17 cellular contexts compared by ENCODE assay signal in genomic region chr2:28347193-28347592, GRCh38. TPM values are rescaled to one million over a fixed set of nuclear protein-coding genes. Genes with fewer than 3 reads are reported as not detected.
DNase-seq lines count a peak whose midpoint lies in the region; ATAC-seq, FAIRE-seq and TF ChIP-seq lines count a peak whose summit lies in the region.
"Had no signal": no experiment of that assay in that cellular context is flagged by ENCODE, and none has a peak within 500 bp of the region (broad histone marks: within the 10 kb centered on the region; RNA-seq: fewer than 3 reads in every experiment).

No MANE protein-coding gene starts in this region.

- no peaks in the 10 kb centered on the region for H3K9me3 Mint-ChIP-seq in activated naive CD4-positive, alpha-beta T cell treated with anti-CD3 and anti-CD28 coated beads, Interleukin-2, amount 50 U/mL, for 72 hours
- no peaks in the 10 kb centered on the region for H3K9me3 Mint-ChIP-seq in stimulated activated memory B cell treated with anti-CD40 and anti-IgM and Interleukin-4, amounts not matched to agents 10 μg/mL and 1 μg/mL and 100 μg/mL, for 72 hours
- H3K9me3 Mint-ChIP-seq: IgD-negative memory B cell had no signal

- H3K27ac Mint-ChIP-seq in activated naive CD4-positive, alpha-beta T cell treated with anti-CD3 and anti-CD28 coated beads, Interleukin-2, amount 50 U/mL, for 72 hours, result peak overlapping the region; percentile 41 to 83
- peak overlapping the region; percentile 85 for H3K27ac Mint-ChIP-seq in T-helper 17 cell
- peak overlapping the region; percentile 48 for H3K27ac Mint-ChIP-seq in stimulated activated memory B cell treated with anti-CD40 and anti-IgM and Interleukin-4, amounts not matched to agents 10 μg/mL and 1 μg/mL and 100 μg/mL, for 72 hours

- no peaks in the 10 kb centered on the region for H3K36me3 ChIP-seq in kidney (ENCODE audit: control insufficient read depth in 1 of 2, insufficient read depth in 2 of 2, low read length in 2 of 2)
- no peaks in the 10 kb centered on the region for H3K36me3 ChIP-seq in adrenal gland (replicated peaks in 1 of 2)
- H3K36me3 ChIP-seq: breast epithelium, heart left ventricle, pancreas had no signal

- H3K36me3 Mint-ChIP-seq in activated naive CD4-positive, alpha-beta T cell treated with anti-CD3 and anti-CD28 coated beads, Interleukin-2, amount 50 U/mL, for 72 hours, result no peaks in the 10 kb centered on the region
- H3K36me3 Mint-ChIP-seq in T-helper 17 cell (ENCODE audit: low read depth), result no peaks in the 10 kb centered on the region
- no peaks in the 10 kb centered on the region for H3K36me3 Mint-ChIP-seq in stimulated activated memory B cell treated with anti-CD40 and anti-IgM and Interleukin-4, amounts not matched to agents 10 μg/mL and 1 μg/mL and 100 μg/mL, for 72 hours
- H3K36me3 Mint-ChIP-seq: IgD-negative memory B cell had no signal

- WGBS in adrenal gland, 4 donors, result 95 to 100% (median 96%) methylated on average over 6 of the region's 6 CpGs

- DNase-seq in activated naive CD4-positive, alpha-beta T cell treated with anti-CD3 and anti-CD28 coated beads, Interleukin-2, amount 50 U/mL, for 72 hours (ENCODE audit: low spot score in 2 of 2), result no peak
- DNase-seq in activated naive CD4-positive, alpha-beta T cell treated with anti-CD3 and anti-CD28 coated beads, Interleukin-2, amount 50 U/mL, for 16 hours, result no peak
- DNase-seq in T-helper 17 cell (no peak), kidney (peak; percentile 60), adrenal gland (no peak)
- DNase-seq: activated gamma-delta T cell; NCI-H1048; NCI-H2107; stimulated activated CD4-positive, alpha-beta T cell treated with anti-CD3 and anti-CD28 coated beads, Interleukin-12 subunit alpha, Interleukin-12 subunit beta, amount 100 ng/mL, for 4 hours had no signal

- TF ChIP-seq CTCF in kidney (IDR thresholded peaks at IDR 0.05; ENCODE audit: borderline replicate concordance, extremely low read depth, insufficient read depth), result no peak
- TF ChIP-seq CTCF in adrenal gland (IDR thresholded peaks at IDR 0.05), result no peak

- H3K4me1 ChIP-seq in kidney (ENCODE audit: control insufficient read depth in 1 of 2, insufficient read depth in 1 of 2, low read depth in 1 of 2, low read length in 2 of 2) (peaks cover 3 to 8% of the 10 kb centered on the region in 2 donors), adrenal gland (replicated peaks in 1 of 2) (peaks cover 8 to 21% of the 10 kb centered on the region in 2 donors)
- H3K4me1 ChIP-seq: breast epithelium had no signal

- no peak overlapping the region for H3K27ac ChIP-seq in kidney (ENCODE audit: low read depth in 2 of 2, low read length in 2 of 2)
- no peak overlapping the region for H3K27ac ChIP-seq in adrenal gland
- H3K27ac ChIP-seq: breast epithelium, heart left ventricle, pancreas had no signal

- H3K4me1 Mint-ChIP-seq in T-helper 17 cell, result peaks cover 29% of the 10 kb centered on the region
- peaks cover 17% of the 10 kb centered on the region for H3K4me1 Mint-ChIP-seq in stimulated activated memory B cell treated with anti-CD40 and anti-IgM and Interleukin-4, amounts not matched to agents 10 μg/mL and 1 μg/mL and 100 μg/mL, for 72 hours
- H3K4me1 Mint-ChIP-seq: IgD-negative memory B cell had no signal

- H3K9me3 ChIP-seq in T-helper 17 cell (ENCODE audit: control insufficient read depth, low read length, poor library complexity, severe bottlenecking) (no peaks in the 10 kb centered on the region), kidney (ENCODE audit: control insufficient read depth in 1 of 2, low read length in 2 of 2) (no peaks in the 10 kb centered on the region), adrenal gland (replicated peaks in 1 of 3) (no peaks in the 10 kb centered on the region)
- H3K9me3 ChIP-seq: breast epithelium, heart left ventricle, pancreas had no signal

- H3K9ac ChIP-seq in kidney (ENCODE audit: low read length in 2 of 2), result no peak overlapping the region

- H3K4me3 ChIP-seq in kidney (ENCODE audit: low read length in 2 of 2), result no peak overlapping the region
- no peak overlapping the region for H3K4me3 ChIP-seq in adrenal gland
- H3K4me3 ChIP-seq: breast epithelium, heart left ventricle, pancreas had no signal

- peak overlapping the region; percentile 84 for H3K4me3 Mint-ChIP-seq in T-helper 17 cell
- H3K4me3 Mint-ChIP-seq in stimulated activated memory B cell treated with anti-CD40 and anti-IgM and Interleukin-4, amounts not matched to agents 10 μg/mL and 1 μg/mL and 100 μg/mL, for 72 hours, result no peak overlapping the region

- no peak for TF ChIP-seq POLR2A in adrenal gland (IDR thresholded peaks at IDR 0.05)

- no peak for ATAC-seq in activated naive CD4-positive, alpha-beta T cell treated with anti-CD3 and anti-CD28 coated beads, Interleukin-2, amount 50 U/mL, for 72 hours
- ATAC-seq in T-helper 17 cell (no peak), GM19351 (IDR thresholded peaks at IDR 0.05; ENCODE audit: unreplicated experiment) (no peak), HG02885 (IDR thresholded peaks at IDR 0.05; ENCODE audit: poor library complexity, unreplicated experiment) (no peak)
- no peak for ATAC-seq in stimulated activated memory B cell treated with anti-CD40 and anti-IgM and Interleukin-4, amounts not matched to agents 10 μg/mL and 1 μg/mL and 100 μg/mL, for 72 hours
- ATAC-seq: heart left ventricle, pancreas had no signal

- no peak for FAIRE-seq in kidney (lab: Jason Lieb, UNC)
- FAIRE-seq: keratinocyte, pancreas had no signal

- no peaks in the 10 kb centered on the region for H3K27me3 ChIP-seq in adrenal gland
- H3K27me3 ChIP-seq: breast epithelium, heart left ventricle, pancreas had no signal

- no peaks in the 10 kb centered on the region for H3K27me3 Mint-ChIP-seq in T-helper 17 cell
- peaks cover 19% of the 10 kb centered on the region for H3K27me3 Mint-ChIP-seq in stimulated activated memory B cell treated with anti-CD40 and anti-IgM and Interleukin-4, amounts not matched to agents 10 μg/mL and 1 μg/mL and 100 μg/mL, for 72 hours

- intact Hi-C loops in kidney (cut with DNase I), result no loop called here
- intact Hi-C loops in adrenal gland (cut with DNase I), result no loop called here

RNA-seq across cellular contexts. Expression of gene FOSL2, which starts 45.5 kb away (rescaled TPM):
- 100 to 1,000 TPM in 1 of 2 donors, 10 to 100 TPM in 1; 99.3 to 153 TPM for total RNA-seq in activated naive CD4-positive, alpha-beta T cell treated with anti-CD3 and anti-CD28 coated beads, Interleukin-2, amount 50 U/mL, for 72 hours
- total RNA-seq in T-helper 17 cell (100 to 1,000 TPM; 114 to 153 TPM), kidney (149 TPM), adrenal gland (100 to 1,000 TPM; 392 to 760 (median 431) TPM)
- polyA plus RNA-seq in kidney (ENCODE audit: insufficient read depth, low read depth, low replicate concordance) (20.6 TPM), adrenal gland (100 to 1,000 TPM in 1 of 3 donors, 10 to 100 TPM in 2; 83.3 to 143 (median 92.8) TPM)
